23 cellular contexts compared by ENCODE assay signal in the genomic region with DNA sequence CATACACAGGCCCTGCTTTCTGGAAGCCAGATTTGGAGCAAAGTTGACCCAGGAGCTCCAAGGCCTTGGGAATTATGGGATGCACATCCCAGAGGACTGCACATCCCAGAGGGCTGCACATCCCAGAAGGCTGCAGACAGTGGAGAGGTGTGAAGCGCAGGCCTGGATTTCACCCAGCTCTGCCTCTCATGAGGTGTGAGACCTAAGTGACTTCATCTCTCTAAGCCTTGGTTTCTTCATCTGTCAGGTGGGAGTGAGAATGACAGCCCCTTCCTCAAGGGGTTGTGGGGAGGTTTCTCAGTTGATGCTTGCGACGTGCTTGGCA.
DNase-seq lines count a peak whose midpoint lies in the region; ATAC-seq, FAIRE-seq and TF ChIP-seq lines count a peak whose summit lies in the region.
"Had no signal": no experiment of that assay in that cellular context is flagged by ENCODE, and none has a peak within 500 bp of the region (broad histone marks: within the 10 kb centered on the region; RNA-seq: fewer than 3 reads in every experiment).

No MANE protein-coding gene starts in this region.

- H3K36me3 ChIP-seq in H1 (ENCODE audit: control insufficient read depth in 2 of 4, insufficient read depth in 4 of 4, low read length in 3 of 4), result no peaks in the 10 kb centered on the region
- H3K36me3 ChIP-seq in trophoblast cell (ENCODE audit: control insufficient read depth in 1 of 2, insufficient read depth in 2 of 2, low read length in 2 of 2), result no peaks in the 10 kb centered on the region
- H3K36me3 ChIP-seq: BLaER1 treated with 17β-estradiol and CSF1 and Interleukin-3, amounts not matched to agents 10 nM and 100 nM had no signal

- no peak overlapping the region for H3K4me3 Mint-ChIP-seq in activated naive CD4-positive, alpha-beta T cell treated with anti-CD3 and anti-CD28 coated beads, Interleukin-2, amount 50 U/mL, for 24 hours
- H3K4me3 Mint-ChIP-seq in stimulated activated effector memory CD8-positive, alpha-beta T cell treated with anti-CD3 and anti-CD28 coated beads, Interleukin-12 subunit alpha, Interleukin-12 subunit beta, amount 100 ng/mL, for 72 hours, result no peak overlapping the region
- H3K4me3 Mint-ChIP-seq: B cell; CD4-positive, alpha-beta T cell; CD8-positive, alpha-beta T cell had no signal

- H2BK12ac ChIP-seq in H1 (ENCODE audit: low read depth, low read length) (no peak overlapping the region), trophoblast cell (ENCODE audit: low read length) (no peak overlapping the region)

- no peak overlapping the region for H2BK20ac ChIP-seq in H1 (ENCODE audit: low read length)

- peak overlapping the region; percentile 62 for H3K27ac ChIP-seq in VCaP
- no peak overlapping the region for H3K27ac ChIP-seq in H1 (ENCODE audit: low read depth, low read length)
- H3K27ac ChIP-seq in trophoblast cell (ENCODE audit: low read depth, low read length), result no peak overlapping the region
- H3K27ac ChIP-seq: 22Rv1; A549; BLaER1 treated with 17β-estradiol and CSF1 and Interleukin-3, amounts not matched to agents 10 nM and 100 nM; C4-2B had no signal

- H2BK15ac ChIP-seq in H1 (ENCODE audit: low read length), result no peak overlapping the region

- H4K20me1 ChIP-seq in H1 (replicated peaks in 1 of 2; ENCODE audit: control insufficient read depth in 1 of 2, insufficient read depth in 2 of 2, low read length in 2 of 2), result peaks cover 0 to 2% of the 10 kb centered on the region in 2 experiments
- H4K20me1 ChIP-seq: BLaER1 treated with 17β-estradiol and CSF1 and Interleukin-3, amounts not matched to agents 10 nM and 100 nM had no signal

- FAIRE-seq in H1 (lab: Jason Lieb, UNC), result no peak
- FAIRE-seq: A549, D721Med, G401.6, GM12891, GM19239 had no signal

- H4K8ac ChIP-seq in H1 (ENCODE audit: extremely low read depth, insufficient read depth, low read length) (no peak overlapping the region), trophoblast cell (ENCODE audit: low read depth, low read length) (no peak overlapping the region)

- no peak for DNase-seq in activated naive CD4-positive, alpha-beta T cell treated with anti-CD3 and anti-CD28 coated beads, Interleukin-2, amount 50 U/mL, for 72 hours (ENCODE audit: low spot score in 2 of 2)
- DNase-seq in H1 (ENCODE audit: low read depth in 1 of 2, low spot score in 2 of 2) (no peak), trophoblast cell (no peak), NCI-H524 (lab: John Stamatoyannopoulos, UW) (no peak)
- no peak for DNase-seq in stimulated activated effector memory CD8-positive, alpha-beta T cell treated with anti-CD3 and anti-CD28 coated beads, Interleukin-12 subunit alpha, Interleukin-12 subunit beta, amount 100 ng/mL, for 72 hours (ENCODE audit: low spot score in 2 of 2)
- DNase-seq: AML-193; Caco-2; Calu3; CD4-positive, alpha-beta T cell; CD8-positive, alpha-beta T cell; DMS79 treated with DMSO at 0.1 percent for 48 hours; GF-D8 had no signal

- H3K9me3 ChIP-seq in H1 (ENCODE audit: insufficient read depth in 2 of 2, low read depth in 1 of 2, low read length in 1 of 2), result peaks cover 4 to 8% of the 10 kb centered on the region in 2 experiments; a peak in 3 of 4 replicates
- H3K9me3 ChIP-seq in trophoblast cell (ENCODE audit: insufficient read depth, low read depth, low read length), result peaks cover 10% of the 10 kb centered on the region
- H3K9me3 ChIP-seq: Caco-2 had no signal

- peaks cover 5% of the 10 kb centered on the region for H3K27me3 Mint-ChIP-seq in activated naive CD4-positive, alpha-beta T cell treated with anti-CD3 and anti-CD28 coated beads, Interleukin-2, amount 50 U/mL, for 24 hours

- CTCF ChIA-PET in H1 (lab: Charles Lee; ENCODE audit: partially characterized antibody), result interaction anchor here (1.2 to 3.9 kb wide), 2 partner anchors 11 to 18 kb away, joined by 3 to 17 read pairs; no protein-coding TSS in a partner anchor

- H2AFZ ChIP-seq in H1 (ENCODE audit: low read length), result no peak overlapping the region
- no peak overlapping the region for H2AFZ ChIP-seq in trophoblast cell (ENCODE audit: insufficient read depth, low read length, poor library complexity)

- H3K27me3 ChIP-seq in H1 (replicated peaks in 1 of 4; ENCODE audit: control insufficient read depth in 3 of 4, extremely low read depth in 1 of 4, insufficient read depth in 3 of 4, low read length in 3 of 4), result no peaks in the 10 kb centered on the region
- H3K27me3 ChIP-seq in trophoblast cell (ENCODE audit: insufficient read depth, low read length), result no peaks in the 10 kb centered on the region
- H3K27me3 ChIP-seq: BLaER1 treated with 17β-estradiol and CSF1 and Interleukin-3, amounts not matched to agents 10 nM and 100 nM had no signal

- no peak overlapping the region for H3K18ac ChIP-seq in H1 (ENCODE audit: extremely low read depth, low read length)
- H3K18ac ChIP-seq in trophoblast cell (ENCODE audit: low read length), result no peak overlapping the region

- H3K56ac ChIP-seq in H1 (replicated peaks; ENCODE audit: insufficient read length, low read depth, low read length), result no peak overlapping the region

- H2BK120ac ChIP-seq in H1 (replicated peaks; ENCODE audit: low read depth, low read length) (no peak overlapping the region), trophoblast cell (ENCODE audit: insufficient read depth, low read length, poor library complexity) (no peak overlapping the region)

- H3K23ac ChIP-seq in H1 (ENCODE audit: insufficient read length) (no peak overlapping the region), trophoblast cell (ENCODE audit: low read length) (no peak overlapping the region)

- no peak for TF ChIP-seq EP300 in H1 (IDR thresholded peaks at IDR 0.05; ENCODE audit: borderline replicate concordance in 1 of 2, low read depth in 2 of 2, low read length in 2 of 2)

- peak overlapping the region; percentile 10 for H3K27ac Mint-ChIP-seq in activated naive CD4-positive, alpha-beta T cell treated with anti-CD3 and anti-CD28 coated beads, Interleukin-2, amount 50 U/mL, for 24 hours
- no peak overlapping the region for H3K27ac Mint-ChIP-seq in activated naive CD4-positive, alpha-beta T cell treated with anti-CD3 and anti-CD28 coated beads, Interleukin-2, amount 50 U/mL, for 72 hours
- no peak overlapping the region for H3K27ac Mint-ChIP-seq in stimulated activated effector memory CD8-positive, alpha-beta T cell treated with anti-CD3 and anti-CD28 coated beads, Interleukin-12 subunit alpha, Interleukin-12 subunit beta, amount 100 ng/mL, for 72 hours
- H3K27ac Mint-ChIP-seq: B cell; CD4-positive, alpha-beta T cell; CD8-positive, alpha-beta T cell had no signal

- no peak overlapping the region for H3K4me2 ChIP-seq in H1 (ENCODE audit: insufficient read depth in 1 of 2, low read depth in 2 of 2, low read length in 2 of 2)
- no peak overlapping the region for H3K4me2 ChIP-seq in trophoblast cell (ENCODE audit: low read length)
- H3K4me2 ChIP-seq: A549; BLaER1 treated with 17β-estradiol and CSF1 and Interleukin-3, amounts not matched to agents 10 nM and 100 nM had no signal

- H3K4me1 Mint-ChIP-seq in activated naive CD4-positive, alpha-beta T cell treated with anti-CD3 and anti-CD28 coated beads, Interleukin-2, amount 50 U/mL, for 24 hours, result no peaks in the 10 kb centered on the region
- no peaks in the 10 kb centered on the region for H3K4me1 Mint-ChIP-seq in stimulated activated effector memory CD8-positive, alpha-beta T cell treated with anti-CD3 and anti-CD28 coated beads, Interleukin-12 subunit alpha, Interleukin-12 subunit beta, amount 100 ng/mL, for 72 hours
- H3K4me1 Mint-ChIP-seq: B cell had no signal

- H3K9me3 Mint-ChIP-seq in activated naive CD4-positive, alpha-beta T cell treated with anti-CD3 and anti-CD28 coated beads, Interleukin-2, amount 50 U/mL, for 24 hours, result peaks cover 5% of the 10 kb centered on the region
- peaks cover 5 to 11% of the 10 kb centered on the region in 2 donors for H3K9me3 Mint-ChIP-seq in activated naive CD4-positive, alpha-beta T cell treated with anti-CD3 and anti-CD28 coated beads, Interleukin-2, amount 50 U/mL, for 72 hours
- peaks cover 4% of the 10 kb centered on the region for H3K9me3 Mint-ChIP-seq in stimulated activated effector memory CD8-positive, alpha-beta T cell treated with anti-CD3 and anti-CD28 coated beads, Interleukin-12 subunit alpha, Interleukin-12 subunit beta, amount 100 ng/mL, for 72 hours

- H3K79me2 ChIP-seq in H1 (ENCODE audit: control insufficient read depth in 1 of 2, insufficient read depth in 2 of 2, low read length in 2 of 2) (no peaks in the 10 kb centered on the region), trophoblast cell (ENCODE audit: control insufficient read depth, insufficient read depth, low read length, poor library complexity) (no peaks in the 10 kb centered on the region)

- no peak for TF ChIP-seq POLR2A in H1 (IDR thresholded peaks at IDR 0.05; ENCODE audit: control extremely low read depth in 1 of 2, low read depth in 2 of 2, low read length in 2 of 2)

- no peak overlapping the region for H3K14ac ChIP-seq in H1 (ENCODE audit: insufficient read length)
- no peak overlapping the region for H3K14ac ChIP-seq in trophoblast cell (ENCODE audit: low read length)

- ATAC-seq in activated naive CD4-positive, alpha-beta T cell treated with anti-CD3 and anti-CD28 coated beads, Interleukin-2, amount 50 U/mL, for 72 hours, result no peak
- ATAC-seq in stimulated activated effector memory CD8-positive, alpha-beta T cell treated with anti-CD3 and anti-CD28 coated beads, Interleukin-12 subunit alpha, Interleukin-12 subunit beta, amount 100 ng/mL, for 72 hours, result no peak
- ATAC-seq: CD8-positive, alpha-beta T cell had no signal

- H3K9ac ChIP-seq in H1 (replicated peaks in 1 of 4; ENCODE audit: extremely low read depth in 1 of 4, low read depth in 3 of 4, low read length in 3 of 4) (no peak overlapping the region), trophoblast cell (ENCODE audit: low read length) (no peak overlapping the region)
- H3K9ac ChIP-seq: BLaER1 treated with 17β-estradiol and CSF1 and Interleukin-3, amounts not matched to agents 10 nM and 100 nM had no signal

- H3K4ac ChIP-seq in H1 (replicated peaks; ENCODE audit: insufficient read length, low read depth, low read length) (no peak overlapping the region), trophoblast cell (ENCODE audit: low read depth, low read length) (no peak overlapping the region)

- H4K5ac ChIP-seq in H1 (ENCODE audit: insufficient read length, low read depth, low read length), result no peak overlapping the region

- H4K12ac ChIP-seq in trophoblast cell (ENCODE audit: low read depth, low read length), result no peak overlapping the region

- WGBS in H1 (ENCODE audit: extremely low coverage in 1 of 2, insufficient coverage in 1 of 2, insufficient read length in 1 of 2, insufficient replicate concordance in 2 of 2, low coverage in 1 of 2, low lambda C conversion rate in 2 of 2, missing lambda C conversion rate in 1 of 2), 2 experiments, result 88% methylated on average over 3 of the region's 3 CpGs; no CpG with 5 or more reads in 1 of the 2 experiments
- WGBS in trophoblast cell (ENCODE audit: extremely low coverage, insufficient coverage, insufficient read length), result no CpG with 5 or more reads among the region's 3 CpGs

- no peak overlapping the region for H3K4me3 ChIP-seq in H1 (ENCODE audit: extremely low read depth in 1 of 4, insufficient read depth in 2 of 4, low read depth in 3 of 4, low read length in 4 of 4)
- H3K4me3 ChIP-seq in trophoblast cell (ENCODE audit: low read depth, low read length), result peak overlapping the region; percentile 42
- H3K4me3 ChIP-seq: A549; BLaER1 treated with 17β-estradiol and CSF1 and Interleukin-3, amounts not matched to agents 10 nM and 100 nM had no signal

- H3K79me1 ChIP-seq in H1 (ENCODE audit: low read depth, low read length) (no peaks in the 10 kb centered on the region; the same call in 1 of the 2 replicates), trophoblast cell (ENCODE audit: low read length) (no peaks in the 10 kb centered on the region)

- POLR2A ChIA-PET in H1 (lab: Charles Lee; ENCODE audit: partially characterized antibody), result interaction anchor here (0.8 to 1.0 kb wide), 2 partner anchors 8 to 16 kb away, joined by 3 to 5 read pairs; no protein-coding TSS in a partner anchor

- H2BK5ac ChIP-seq in H1 (ENCODE audit: low read depth, low read length) (0 out of 2 replicates have a peak overlapping the region, but pooled peaks have one; percentile 10), trophoblast cell (ENCODE audit: low read depth, low read length, poor library complexity) (no peak overlapping the region)

- no peak overlapping the region for H2AK5ac ChIP-seq in H1 (ENCODE audit: low read depth, low read length)
- H2AK5ac ChIP-seq in trophoblast cell (ENCODE audit: low read length), result no peak overlapping the region

- no peak overlapping the region for H4K91ac ChIP-seq in H1 (replicated peaks; ENCODE audit: insufficient read length, low read length)
- H4K91ac ChIP-seq in trophoblast cell (ENCODE audit: low read depth, low read length), result no peak overlapping the region

- H3K4me1 ChIP-seq in H1 (replicated peaks in 1 of 4; ENCODE audit: control insufficient read depth in 3 of 4, insufficient read depth in 4 of 4, low read length in 3 of 4), result no peaks in the 10 kb centered on the region
- H3K4me1 ChIP-seq in trophoblast cell (ENCODE audit: control insufficient read depth in 1 of 2, insufficient read depth in 2 of 2, low read length in 2 of 2), result no peaks in the 10 kb centered on the region
- H3K4me1 ChIP-seq: A549, Caco-2 had no signal

- H3K36me3 Mint-ChIP-seq in activated naive CD4-positive, alpha-beta T cell treated with anti-CD3 and anti-CD28 coated beads, Interleukin-2, amount 50 U/mL, for 24 hours, result no peaks in the 10 kb centered on the region
- peaks cover 6 to 12% of the 10 kb centered on the region in 2 donors for H3K36me3 Mint-ChIP-seq in activated naive CD4-positive, alpha-beta T cell treated with anti-CD3 and anti-CD28 coated beads, Interleukin-2, amount 50 U/mL, for 72 hours
- no peaks in the 10 kb centered on the region for H3K36me3 Mint-ChIP-seq in stimulated activated effector memory CD8-positive, alpha-beta T cell treated with anti-CD3 and anti-CD28 coated beads, Interleukin-12 subunit alpha, Interleukin-12 subunit beta, amount 100 ng/mL, for 72 hours
- H3K36me3 Mint-ChIP-seq: CD8-positive, alpha-beta T cell had no signal

- no peaks in the 10 kb centered on the region for H3K23me2 ChIP-seq in H1 (ENCODE audit: low read depth, low read length)

- TF ChIP-seq CTCF in VCaP (conservative IDR thresholded peaks at IDR 0.05) (no peak), H1 (IDR thresholded peaks at IDR 0.05; ENCODE audit: control extremely low read depth in 1 of 3, insufficient read depth in 1 of 3, low read depth in 1 of 3, low read length in 3 of 3) (no peak)

- TF ChIP-seq RAD21 in H1 (IDR thresholded peaks at IDR 0.05 in 1 of 2, conservative IDR thresholded peaks at IDR 0.05 in 1 of 2; ENCODE audit: low read depth in 2 of 2, low read length in 2 of 2), result no peak
